Comparison of ENCODE assay signal across 10 cellular contexts in the genomic region with DNA sequence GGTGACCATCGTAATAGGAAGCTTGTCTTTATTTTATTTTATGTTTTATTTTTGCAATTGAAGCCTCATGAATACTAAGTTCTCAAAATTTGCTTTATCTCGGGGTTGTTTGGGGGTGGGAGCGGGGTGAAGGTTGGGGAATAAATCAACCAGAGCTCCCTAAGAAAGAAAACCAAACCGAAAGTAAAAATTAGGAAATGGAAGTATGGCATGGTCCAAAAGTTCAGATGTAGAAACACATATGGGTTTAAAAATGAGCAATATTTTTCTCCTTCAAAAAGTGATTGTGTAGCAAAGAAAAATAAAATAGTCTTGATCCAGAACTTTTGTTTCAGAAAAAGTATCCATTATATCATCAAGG.
DNase-seq lines count a peak whose midpoint lies in the region; ATAC-seq and TF ChIP-seq lines count a peak whose summit lies in the region.
"Had no signal": no experiment of that assay in that cellular context is flagged by ENCODE, and none has a peak within 500 bp of the region (broad histone marks: within the 10 kb centered on the region; RNA-seq: fewer than 3 reads in every experiment).

No MANE protein-coding gene starts in this region.

- H3K4me1 ChIP-seq in Loucy (ENCODE audit: insufficient read depth, low read length, poor library complexity, severe bottlenecking) (peaks cover 4% of the 10 kb centered on the region), adrenal gland (replicated peaks in 1 of 2) (peaks cover 6 to 7% of the 10 kb centered on the region in 2 donors), left lung (peaks cover 0 to 15% of the 10 kb centered on the region in 2 donors), spleen (peaks cover 0 to 10% (median 0%) of the 10 kb centered on the region in 6 donors)

- H3K4me2 ChIP-seq in Loucy (ENCODE audit: low read depth, low read length, poor library complexity, severe bottlenecking) = peak overlapping the region; percentile 39

- peak overlapping the region; percentile 49 for H3K4me3 ChIP-seq in Loucy (ENCODE audit: low read length, poor library complexity, severe bottlenecking)
- H3K4me3 ChIP-seq in adrenal gland = peak overlapping the region in 1 of 4 donors; percentile 46
- peak overlapping the region in 1 of 2 donors; percentile 23 for H3K4me3 ChIP-seq in left lung
- peak overlapping the region in 5 of 8 donors; percentile 14 to 53 (median 21) for H3K4me3 ChIP-seq in spleen

- no peaks in the 10 kb centered on the region for H3F3A ChIP-seq in Loucy (ENCODE audit: low read depth)

- TF ChIP-seq POLR2A in adrenal gland (IDR thresholded peaks at IDR 0.05) (no peak), spleen (IDR thresholded peaks at IDR 0.05) (no peak)

- intact Hi-C loops in adrenal gland (cut with DNase I) = no loop called here
- intact Hi-C loops in left lung (cut with DNase I) = no loop called here
- intact Hi-C loops in spleen (cut with DNase I; ENCODE audit: low total_unique reads) = no loop called here

- no peak for TF ChIP-seq CTCF in Loucy (conservative IDR thresholded peaks at IDR 0.05; ENCODE audit: low read length)
- no peak for TF ChIP-seq CTCF in adrenal gland (IDR thresholded peaks at IDR 0.05)
- TF ChIP-seq CTCF in left lung (IDR thresholded peaks at IDR 0.05) = no peak
- no peak for TF ChIP-seq CTCF in spleen (IDR thresholded peaks at IDR 0.05 in 8 of 11, conservative IDR thresholded peaks at IDR 0.05 in 3 of 11)

- H3K36me3 ChIP-seq in Loucy (ENCODE audit: insufficient read depth, low read length) = no peaks in the 10 kb centered on the region
- H3K36me3 ChIP-seq in adrenal gland (replicated peaks in 1 of 2) = no peaks in the 10 kb centered on the region
- H3K36me3 ChIP-seq in left lung = no peaks in the 10 kb centered on the region
- no peaks in the 10 kb centered on the region for H3K36me3 ChIP-seq in spleen

- ATAC-seq in left lung (peak; percentile 35), HG02981 (IDR thresholded peaks at IDR 0.05; ENCODE audit: unreplicated experiment) (no peak)

- DNase-seq in adrenal gland (no peak), left lung (no peak), spleen (no peak), iPS-NIHi7 (ENCODE audit: extremely low spot score) (no peak), GM03348 (ENCODE audit: low spot score) (no peak), Ammon's horn (ENCODE audit: low spot score) (no peak)
- DNase-seq: activated naive CD4-positive, alpha-beta T cell treated with anti-CD3 and anti-CD28 coated beads, Interleukin-2, amount 50 U/mL, for 16 hours; mesendoderm had no signal

- H3K79me2 ChIP-seq in Loucy (ENCODE audit: insufficient read depth, low read length) = no peaks in the 10 kb centered on the region

- H3K27ac ChIP-seq in adrenal gland (peak overlapping the region in 4 of 5 donors; percentile 24 to 68 (median 41)), left lung (peak overlapping the region; percentile 68 to 77), spleen (peak overlapping the region in 7 of 8 donors; percentile 44 to 80 (median 69))

- H4K20me1 ChIP-seq in Loucy (ENCODE audit: insufficient read depth, low read length, poor library complexity, severe bottlenecking) = no peaks in the 10 kb centered on the region

- H3K27me3 ChIP-seq in Loucy (ENCODE audit: insufficient read depth, low read length, poor library complexity, severe bottlenecking) (no peaks in the 10 kb centered on the region), adrenal gland (no peaks in the 10 kb centered on the region), left lung (no peaks in the 10 kb centered on the region), spleen (replicated peaks in 1 of 7) (no peaks in the 10 kb centered on the region)

- H3K9me2 ChIP-seq in Loucy (replicated peaks; ENCODE audit: low read depth, low read length) = no peaks in the 10 kb centered on the region

- H2AFZ ChIP-seq in Loucy (ENCODE audit: low read length) = peak overlapping the region; percentile 71; the same call in 1 of the 2 replicates

- 34 to 46% (median 36%) methylated on average over 4 of the region's 4 CpGs for WGBS in adrenal gland, 4 donors
- 19 to 26% (median 23%) methylated on average over 4 of the region's 4 CpGs for WGBS in spleen, 5 donors

- H3K9ac ChIP-seq in Loucy (ENCODE audit: low read depth, low read length, poor library complexity, severe bottlenecking) = no peak overlapping the region

- no peaks in the 10 kb centered on the region for H3K9me3 ChIP-seq in Loucy (ENCODE audit: insufficient read depth, low read depth, low read length)
- H3K9me3 ChIP-seq in adrenal gland (replicated peaks in 1 of 3) = no peaks in the 10 kb centered on the region
- no peaks in the 10 kb centered on the region for H3K9me3 ChIP-seq in left lung
- H3K9me3 ChIP-seq in spleen = no peaks in the 10 kb centered on the region
